In the genomic region with DNA sequence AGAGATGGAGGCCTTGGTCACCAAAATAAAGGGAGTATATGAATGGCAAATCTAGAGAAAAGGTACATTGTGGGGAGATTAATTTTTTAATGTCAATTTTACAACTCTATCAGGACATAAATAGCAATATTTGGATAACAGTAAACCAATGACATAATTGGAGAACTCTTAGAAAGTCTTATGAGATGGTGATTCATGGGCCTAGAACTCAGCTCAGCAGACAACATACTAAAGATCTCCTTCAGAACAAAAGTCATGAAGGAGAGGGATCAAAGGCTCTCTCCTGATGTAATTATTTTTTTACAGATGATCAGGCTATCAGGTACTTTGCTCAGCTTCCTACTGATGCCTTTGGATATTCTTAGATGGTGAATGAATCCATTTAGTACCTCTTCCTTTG, we compare ENCODE assay signal across 23 cellular contexts.
"Had no signal": no experiment of that assay in that cellular context is flagged by ENCODE, and none has a peak within 500 bp of the region (broad histone marks: within the 10 kb centered on the region; RNA-seq: fewer than 3 reads in every experiment).

No MANE protein-coding gene starts in this region.

- H3K4me1 Mint-ChIP-seq: activated CD4-positive, alpha-beta T cell treated with anti-CD3 and anti-CD28 coated beads, Interleukin-2, amount 10 ng/mL, durations not matched to agents 24 days and 14 days; activated CD8-positive, alpha-beta memory T cell treated with anti-CD3 and anti-CD28 coated beads, Interleukin-2, amount 10 ng/mL, durations not matched to agents 7 days and 5 days; activated naive CD4-positive, alpha-beta T cell treated with anti-CD3 and anti-CD28 coated beads, Interleukin-2, amount 10 ng/mL, durations not matched to agents 7 days and 5 days; nephron; stimulated activated memory B cell treated with anti-CD40 and anti-IgM and Interleukin-4, amounts not matched to agents 10 μg/mL and 1 μg/mL and 100 μg/mL, for 72 hours had no signal

- ATAC-seq: activated CD4-positive, CD25-positive, alpha-beta regulatory T cell treated with anti-CD3 and anti-CD28 coated beads, Interleukin-2, amount 50 U/mL, for 24 hours; activated CD8-positive, alpha-beta memory T cell treated with anti-CD3 and anti-CD28 coated beads, Interleukin-2, amount 10 ng/mL, durations not matched to agents 7 days and 5 days; activated CD8-positive, alpha-beta T cell treated with anti-CD3 and anti-CD28 coated beads for 36 hours; body of pancreas; pancreas; psoas muscle; right lobe of liver; stimulated activated memory B cell treated with anti-CD40 and anti-IgM and Interleukin-4, amounts not matched to agents 10 μg/mL and 1 μg/mL and 100 μg/mL, for 72 hours; T-helper 17 cell had no signal

- H3K4me1 ChIP-seq: pancreas, psoas muscle, transverse colon, uterus had no signal

- H3K36me3 ChIP-seq: neutrophil, pancreas, right lobe of liver, transverse colon, uterus had no signal

- H3K9me3 Mint-ChIP-seq: activated CD4-positive, alpha-beta T cell treated with anti-CD3 and anti-CD28 coated beads, Interleukin-2, amount 10 ng/mL, durations not matched to agents 24 days and 14 days; activated CD8-positive, alpha-beta T cell treated with anti-CD3 and anti-CD28 coated beads for 36 hours; activated naive CD4-positive, alpha-beta T cell treated with anti-CD3 and anti-CD28 coated beads, Interleukin-2, amount 10 ng/mL, durations not matched to agents 7 days and 5 days; nephron; stimulated activated memory B cell treated with anti-CD40 and anti-IgM and Interleukin-4, amounts not matched to agents 10 μg/mL and 1 μg/mL and 100 μg/mL, for 72 hours had no signal

- H3K9me3 ChIP-seq: body of pancreas, neutrophil, pancreas, psoas muscle, right lobe of liver, transverse colon, uterus had no signal

- H3K27ac Mint-ChIP-seq: activated CD4-positive, alpha-beta T cell treated with anti-CD3 and anti-CD28 coated beads, Interleukin-2, amount 10 ng/mL, durations not matched to agents 24 days and 14 days; activated CD8-positive, alpha-beta memory T cell treated with anti-CD3 and anti-CD28 coated beads, Interleukin-2, amount 10 ng/mL, durations not matched to agents 7 days and 5 days; activated CD8-positive, alpha-beta T cell treated with anti-CD3 and anti-CD28 coated beads for 36 hours; activated naive CD4-positive, alpha-beta T cell treated with anti-CD3 and anti-CD28 coated beads, Interleukin-2, amount 10 ng/mL, durations not matched to agents 7 days and 5 days; nephron; stimulated activated memory B cell treated with anti-CD40 and anti-IgM and Interleukin-4, amounts not matched to agents 10 μg/mL and 1 μg/mL and 100 μg/mL, for 72 hours; T-helper 17 cell had no signal

- H3K27ac ChIP-seq: body of pancreas, neutrophil, pancreas, psoas muscle, right lobe of liver, transverse colon, uterus, VCaP had no signal

- H3K27me3 ChIP-seq: body of pancreas, neutrophil, pancreas, right lobe of liver, transverse colon, uterus had no signal

- H3K36me3 Mint-ChIP-seq: activated CD8-positive, alpha-beta memory T cell treated with anti-CD3 and anti-CD28 coated beads, Interleukin-2, amount 10 ng/mL, durations not matched to agents 7 days and 5 days; activated naive CD4-positive, alpha-beta T cell treated with anti-CD3 and anti-CD28 coated beads, Interleukin-2, amount 10 ng/mL, durations not matched to agents 7 days and 5 days; stimulated activated memory B cell treated with anti-CD40 and anti-IgM and Interleukin-4, amounts not matched to agents 10 μg/mL and 1 μg/mL and 100 μg/mL, for 72 hours had no signal

- H3K4me3 ChIP-seq: body of pancreas, pancreas, psoas muscle, right lobe of liver, transverse colon, uterus had no signal

- H3K27me3 Mint-ChIP-seq: activated CD8-positive, alpha-beta T cell treated with anti-CD3 and anti-CD28 coated beads for 36 hours had no signal

- H3K4me3 Mint-ChIP-seq: activated CD4-positive, alpha-beta T cell treated with anti-CD3 and anti-CD28 coated beads, Interleukin-2, amount 10 ng/mL, durations not matched to agents 24 days and 14 days; activated CD8-positive, alpha-beta memory T cell treated with anti-CD3 and anti-CD28 coated beads, Interleukin-2, amount 10 ng/mL, durations not matched to agents 7 days and 5 days; activated CD8-positive, alpha-beta T cell treated with anti-CD3 and anti-CD28 coated beads for 36 hours; activated naive CD4-positive, alpha-beta T cell treated with anti-CD3 and anti-CD28 coated beads, Interleukin-2, amount 10 ng/mL, durations not matched to agents 7 days and 5 days; nephron; stimulated activated memory B cell treated with anti-CD40 and anti-IgM and Interleukin-4, amounts not matched to agents 10 μg/mL and 1 μg/mL and 100 μg/mL, for 72 hours; T-helper 17 cell had no signal

- DNase-seq: activated CD8-positive, alpha-beta memory T cell treated with anti-CD3 and anti-CD28 coated beads, Interleukin-2, amount 10 ng/mL, durations not matched to agents 7 days and 5 days; activated CD8-positive, alpha-beta T cell treated with anti-CD3 and anti-CD28 coated beads for 36 hours; activated effector memory CD4-positive, alpha-beta T cell treated with anti-CD3 and anti-CD28 coated beads, Interleukin-2, amount 50 U/mL, for 16 hours; activated naive CD4-positive, alpha-beta T cell treated with anti-CD3 and anti-CD28 coated beads, Interleukin-2, amount 10 ng/mL, durations not matched to agents 7 days and 5 days; activated T-cell treated with anti-CD3 and anti-CD28 coated beads for 4 hours; body of pancreas; foreskin melanocyte; mesenchymal stem cell; pancreas; psoas muscle; right lobe of liver; small intestine; stimulated activated CD4-positive, alpha-beta T cell treated with anti-CD3 and anti-CD28 coated beads, Interleukin-2, amount 100 ng/mL, for 24 hours; SW 1271; T-helper 17 cell; transverse colon; uterus had no signal
